13 cellular contexts compared by ENCODE assay signal in genomic region chr20:59765599-59766177, GRCh38.
DNase-seq lines count a peak whose midpoint lies in the region; ATAC-seq and TF ChIP-seq lines count a peak whose summit lies in the region.
"Had no signal": no experiment of that assay in that cellular context is flagged by ENCODE, and none has a peak within 500 bp of the region (broad histone marks: within the 10 kb centered on the region; RNA-seq: fewer than 3 reads in every experiment).

No MANE protein-coding gene starts in this region.

- peak overlapping the region; percentile 30 for H3K27ac Mint-ChIP-seq in activated naive CD4-positive, alpha-beta T cell treated with anti-CD3 and anti-CD28 coated beads, Interleukin-2, amount 50 U/mL, for 24 hours
- no peak overlapping the region for H3K27ac Mint-ChIP-seq in activated CD8-positive, alpha-beta T cell treated with anti-CD3 and anti-CD28 coated beads, Interleukin-2, amount 10 ng/mL, durations not matched to agents 7 days and 5 days
- H3K27ac Mint-ChIP-seq in progenitor cell of endocrine pancreas (no peak overlapping the region), T-cell (no peak overlapping the region)
- H3K27ac Mint-ChIP-seq: B cell had no signal

- CTCF ChIA-PET in activated CD8-positive, alpha-beta T cell treated with anti-CD3 and anti-CD28 coated beads, Interleukin-2, amount 10 ng/mL, durations not matched to agents 7 days and 5 days (lab: Charles Lee) = no interaction called here
- CTCF ChIA-PET in T-cell (lab: Charles Lee) = no interaction called here

- no peak for DNase-seq in activated naive CD4-positive, alpha-beta T cell treated with anti-CD3 and anti-CD28 coated beads, Interleukin-2, amount 50 U/mL, for 16 hours
- DNase-seq in M059J (ENCODE audit: low read depth) = peak; percentile 22
- peak; percentile 55 for DNase-seq in activated CD8-positive, alpha-beta T cell treated with anti-CD3 and anti-CD28 coated beads, Interleukin-2, amount 10 ng/mL, durations not matched to agents 7 days and 5 days
- DNase-seq in progenitor cell of endocrine pancreas (ENCODE audit: low spot score, unreplicated experiment) = peak; percentile 20
- DNase-seq in NCI-H146 treated with DMSO at 0.1 percent for 48 hours (lab: John Stamatoyannopoulos, UW; ENCODE audit: unreplicated experiment) = no peak
- no peak for DNase-seq in G401 (ENCODE audit: low spot score)
- DNase-seq in T-cell = no peak
- DNase-seq: activated CD8-positive, alpha-beta memory T cell treated with anti-CD3 and anti-CD28 coated beads, Interleukin-2, amount 50 U/mL, for 4 hours; body of pancreas; heart right ventricle; NCI-H446 treated with DMSO at 0.1 percent for 48 hours had no signal

- no peak overlapping the region for H3K4me3 Mint-ChIP-seq in activated naive CD4-positive, alpha-beta T cell treated with anti-CD3 and anti-CD28 coated beads, Interleukin-2, amount 50 U/mL, for 24 hours
- H3K4me3 Mint-ChIP-seq in activated CD8-positive, alpha-beta T cell treated with anti-CD3 and anti-CD28 coated beads, Interleukin-2, amount 10 ng/mL, durations not matched to agents 7 days and 5 days = no peak overlapping the region
- H3K4me3 Mint-ChIP-seq in progenitor cell of endocrine pancreas (ENCODE audit: low read depth) (no peak overlapping the region), T-cell (no peak overlapping the region)
- H3K4me3 Mint-ChIP-seq: B cell had no signal

- ATAC-seq in activated CD8-positive, alpha-beta T cell treated with anti-CD3 and anti-CD28 coated beads, Interleukin-2, amount 10 ng/mL, durations not matched to agents 7 days and 5 days = no peak
- no peak for ATAC-seq in T-cell (replicated peaks in 1 of 4)
- ATAC-seq: body of pancreas, heart right ventricle had no signal

- H3K27me3 Mint-ChIP-seq in activated naive CD4-positive, alpha-beta T cell treated with anti-CD3 and anti-CD28 coated beads, Interleukin-2, amount 50 U/mL, for 24 hours = no peaks in the 10 kb centered on the region
- H3K27me3 Mint-ChIP-seq in activated CD8-positive, alpha-beta T cell treated with anti-CD3 and anti-CD28 coated beads, Interleukin-2, amount 10 ng/mL, durations not matched to agents 7 days and 5 days (ENCODE audit: low read depth) = no peaks in the 10 kb centered on the region
- H3K27me3 Mint-ChIP-seq in progenitor cell of endocrine pancreas (peaks cover 52% of the 10 kb centered on the region), T-cell (peaks cover 0 to 3% of the 10 kb centered on the region in 2 donors)
- H3K27me3 Mint-ChIP-seq: B cell had no signal

- H3K36me3 Mint-ChIP-seq in activated naive CD4-positive, alpha-beta T cell treated with anti-CD3 and anti-CD28 coated beads, Interleukin-2, amount 50 U/mL, for 24 hours = no peaks in the 10 kb centered on the region
- no peaks in the 10 kb centered on the region for H3K36me3 Mint-ChIP-seq in activated CD8-positive, alpha-beta T cell treated with anti-CD3 and anti-CD28 coated beads, Interleukin-2, amount 10 ng/mL, durations not matched to agents 7 days and 5 days (ENCODE audit: low read depth)
- H3K36me3 Mint-ChIP-seq in progenitor cell of endocrine pancreas (ENCODE audit: insufficient read depth) (no peaks in the 10 kb centered on the region), T-cell (no peaks in the 10 kb centered on the region)

- in situ Hi-C loops in G401 (cut with HindIII; ENCODE audit: low sequenced_read_pairs) = no loop called here

- no peaks in the 10 kb centered on the region for H3K4me1 Mint-ChIP-seq in activated naive CD4-positive, alpha-beta T cell treated with anti-CD3 and anti-CD28 coated beads, Interleukin-2, amount 50 U/mL, for 24 hours
- no peaks in the 10 kb centered on the region for H3K4me1 Mint-ChIP-seq in activated CD8-positive, alpha-beta T cell treated with anti-CD3 and anti-CD28 coated beads, Interleukin-2, amount 10 ng/mL, durations not matched to agents 7 days and 5 days (ENCODE audit: low read depth)
- H3K4me1 Mint-ChIP-seq in progenitor cell of endocrine pancreas (ENCODE audit: low read depth) (no peaks in the 10 kb centered on the region), T-cell (no peaks in the 10 kb centered on the region)
- H3K4me1 Mint-ChIP-seq: B cell had no signal

- no peak for TF ChIP-seq CTCF in progenitor cell of endocrine pancreas (IDR thresholded peaks at IDR 0.05; ENCODE audit: unreplicated experiment)

- POLR2A ChIA-PET in activated CD8-positive, alpha-beta T cell treated with anti-CD3 and anti-CD28 coated beads, Interleukin-2, amount 10 ng/mL, durations not matched to agents 7 days and 5 days (lab: Charles Lee) = no interaction called here
- POLR2A ChIA-PET in T-cell (lab: Charles Lee) = no interaction called here

- peaks cover 4% of the 10 kb centered on the region for H3K9me3 Mint-ChIP-seq in activated naive CD4-positive, alpha-beta T cell treated with anti-CD3 and anti-CD28 coated beads, Interleukin-2, amount 50 U/mL, for 24 hours
- H3K9me3 Mint-ChIP-seq in activated CD8-positive, alpha-beta T cell treated with anti-CD3 and anti-CD28 coated beads, Interleukin-2, amount 10 ng/mL, durations not matched to agents 7 days and 5 days (ENCODE audit: insufficient read depth) = no peaks in the 10 kb centered on the region
- H3K9me3 Mint-ChIP-seq in progenitor cell of endocrine pancreas (ENCODE audit: low read depth) = peaks cover 8% of the 10 kb centered on the region
- peaks cover 0 to 19% (median 0%) of the 10 kb centered on the region in 3 donors for H3K9me3 Mint-ChIP-seq in T-cell

Comparison
In these comparisons a context has a peak if more than half of its experiments do, and no peak if none do; other contexts are left out.
1. DNase-seq: peak in M059J (single experiment), activated CD8-positive, alpha-beta T cell treated with anti-CD3 and anti-CD28 coated beads, Interleukin-2, amount 10 ng/mL, durations not matched to agents 7 days and 5 days (single experiment) and progenitor cell of endocrine pancreas (single experiment); none in activated naive CD4-positive, alpha-beta T cell treated with anti-CD3 and anti-CD28 coated beads, Interleukin-2, amount 50 U/mL, for 16 hours (single experiment), NCI-H146 treated with DMSO at 0.1 percent for 48 hours (single experiment), G401 (single experiment) and T-cell (0 of 34).